Comparison of ENCODE assay signal across 19 cellular contexts in the genomic region with DNA sequence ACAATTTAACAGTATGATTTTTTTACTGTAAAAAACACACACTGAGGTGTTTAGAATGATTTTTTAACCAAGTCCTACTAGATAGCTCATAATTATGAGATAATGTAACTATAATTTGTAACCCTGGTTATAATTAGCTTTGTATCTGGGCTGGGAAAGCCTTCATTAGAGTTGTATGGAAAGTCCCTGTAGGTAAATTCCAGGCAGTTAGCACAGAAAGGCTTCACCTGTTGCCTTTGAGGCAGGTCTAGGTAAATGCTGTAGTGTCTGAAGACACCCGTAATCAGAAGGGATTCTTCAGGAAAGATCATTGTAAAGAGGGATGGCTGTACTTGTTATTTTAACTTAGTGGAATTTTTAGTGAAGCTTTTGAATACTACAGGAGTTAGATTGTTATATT. TPM values are rescaled to one million over a fixed set of nuclear protein-coding genes. Genes with fewer than 3 reads are reported as not detected.
A peak's percentile ranks its signal among the peaks of the same experiment; 100 is the strongest.
DNase-seq lines count a peak whose midpoint lies in the region; ATAC-seq and TF ChIP-seq lines count a peak whose summit lies in the region.
"Had no signal": no experiment of that assay in that cellular context is flagged by ENCODE, and none has a peak within 500 bp of the region (broad histone marks: within the 10 kb centered on the region; RNA-seq: fewer than 3 reads in every experiment).

No MANE protein-coding gene starts in this region.

- H3K4me1 Mint-ChIP-seq in T-helper 17 cell = peaks cover 32% of the 10 kb centered on the region
- peaks cover 12% of the 10 kb centered on the region for H3K4me1 Mint-ChIP-seq in CD14-positive monocyte

- DNase-seq in NCI-H1105 treated with DMSO at 0.1 percent for 48 hours (lab: John Stamatoyannopoulos, UW) (peak; percentile 23), NCI-H1105 (lab: John Stamatoyannopoulos, UW) (no peak), T-helper 17 cell (no peak), fibroblast of the aortic adventitia (ENCODE audit: low read depth) (no peak), ovary (no peak), epidermal melanocyte (ENCODE audit: insufficient read length, low spot score) (no peak), CD14-positive monocyte (ENCODE audit: low spot score) (no peak)
- DNase-seq: activated CD8-positive, alpha-beta memory T cell treated with anti-CD3 and anti-CD28 coated beads, Interleukin-2, amount 50 U/mL, for 4 hours; activated naive CD4-positive, alpha-beta T cell treated with anti-CD3 and anti-CD28 coated beads, Interleukin-2, amount 50 U/mL, for 16 hours; left lung; NCI-H1092; NCI-H510A; nephron progenitor cell; right lobe of liver; SW 1271 had no signal

- intact Hi-C loops in ovary (cut with DNase I) = loop anchor here in 3 of 4 donors (5.0 to 10.0 kb wide), 5 partner anchors 237 to 477 kb away; no protein-coding TSS in a partner anchor
- intact Hi-C loops in CD14-positive monocyte (cut with micrococcal nuclease) = no loop called here

- ATAC-seq in T-helper 17 cell (peak; percentile 59), GM18907 (IDR thresholded peaks at IDR 0.05; ENCODE audit: unreplicated experiment) (no peak)
- ATAC-seq: left lung; Panc1; right lobe of liver; stimulated activated effector memory CD8-positive, alpha-beta T cell treated with anti-CD3 and anti-CD28 coated beads, Interleukin-12 subunit alpha, Interleukin-12 subunit beta, amount 100 ng/mL, for 72 hours had no signal

- H3K36me3 Mint-ChIP-seq in T-helper 17 cell (ENCODE audit: low read depth) (no peaks in the 10 kb centered on the region), CD14-positive monocyte (peaks cover 0 to 3% of the 10 kb centered on the region in 2 donors)
- H3K36me3 Mint-ChIP-seq: stimulated activated effector memory CD8-positive, alpha-beta T cell treated with anti-CD3 and anti-CD28 coated beads, Interleukin-12 subunit alpha, Interleukin-12 subunit beta, amount 100 ng/mL, for 72 hours had no signal

- TF ChIP-seq POLR2A in ovary (IDR thresholded peaks at IDR 0.05) = no peak

- H3K4me3 ChIP-seq in fibroblast of the aortic adventitia (ENCODE audit: low read depth, low read length) = peak overlapping the region; percentile 90
- peak overlapping the region; percentile 90 for H3K4me3 ChIP-seq in ovary
- H3K4me3 ChIP-seq: right lobe of liver had no signal

- TF ChIP-seq CTCF in fibroblast of the aortic adventitia (IDR thresholded peaks at IDR 0.05; ENCODE audit: insufficient read depth, low read length) = no peak
- no peak for TF ChIP-seq CTCF in ovary (IDR thresholded peaks at IDR 0.05)
- no peak for TF ChIP-seq CTCF in CD14-positive monocyte (IDR thresholded peaks at IDR 0.05)

- no peaks in the 10 kb centered on the region for H3K36me3 ChIP-seq in ovary
- H3K36me3 ChIP-seq: left lung, right lobe of liver had no signal

- peaks cover 0 to 10% (median 3%) of the 10 kb centered on the region in 7 donors for H3K9me3 Mint-ChIP-seq in CD14-positive monocyte
- H3K9me3 Mint-ChIP-seq: nephron progenitor cell; stimulated activated effector memory CD8-positive, alpha-beta T cell treated with anti-CD3 and anti-CD28 coated beads, Interleukin-12 subunit alpha, Interleukin-12 subunit beta, amount 100 ng/mL, for 72 hours had no signal

- H3K27me3 Mint-ChIP-seq in T-helper 17 cell (no peaks in the 10 kb centered on the region), CD14-positive monocyte (ENCODE audit: low read depth in 3 of 3) (peaks cover 45 to 64% (median 52%) of the 10 kb centered on the region in 3 donors)

- TF ChIP-seq EP300 in ovary (IDR thresholded peaks at IDR 0.05) = no peak

- H3K4me3 Mint-ChIP-seq in T-helper 17 cell (peak overlapping the region; percentile 88), CD14-positive monocyte (peak overlapping the region in 1 of 2 donors; percentile 1)

- WGBS in ovary, 3 donors = 86 to 91% (median 89%) methylated on average over 1 of the region's 1 CpG

- peaks cover 3% of the 10 kb centered on the region for H3K4me1 ChIP-seq in ovary (ENCODE audit: insufficient read depth)

- H3K9me3 ChIP-seq in T-helper 17 cell (ENCODE audit: control insufficient read depth, low read length, poor library complexity, severe bottlenecking) (no peaks in the 10 kb centered on the region), ovary (no peaks in the 10 kb centered on the region)
- H3K9me3 ChIP-seq: left lung, right lobe of liver had no signal

- H3K27ac Mint-ChIP-seq in T-helper 17 cell (peak overlapping the region; percentile 57), CD14-positive monocyte (no peak overlapping the region)
- H3K27ac Mint-ChIP-seq: nephron progenitor cell; stimulated activated effector memory CD8-positive, alpha-beta T cell treated with anti-CD3 and anti-CD28 coated beads, Interleukin-12 subunit alpha, Interleukin-12 subunit beta, amount 100 ng/mL, for 72 hours had no signal

- no peaks in the 10 kb centered on the region for H3K27me3 ChIP-seq in ovary

- H3K27ac ChIP-seq in ovary = no peak overlapping the region
- H3K27ac ChIP-seq: 22Rv1, left lung, right lobe of liver had no signal

RNA-seq across cellular contexts. Expression of gene TMEM200A, which starts 1.9 kb away (rescaled TPM):
- total RNA-seq in T-helper 17 cell = 1 to 10 TPM; 2.3 to 2.4 TPM
- 61.5 and 137 TPM in 2 replicates for total RNA-seq in fibroblast of the aortic adventitia (ENCODE audit: low replicate concordance)
- total RNA-seq in ovary = 10 to 100 TPM in 6 of 7 donors, 1 to 10 TPM in 1; 8.2 to 32.5 (median 17.6) TPM
- polyA plus RNA-seq in ovary = 10 to 100 TPM; 17.7 to 31.1 TPM
- not detected for polyA plus RNA-seq in CD14-positive monocyte

Comparison
In these comparisons a context has a peak if more than half of its experiments do, and no peak if none do; other contexts are left out.
1. intact Hi-C loops: an anchor here in ovary (5.0 to 10.0 kb wide); none called in CD14-positive monocyte.